In genomic region chr14:77181603-77182437, GRCh38 we compare ENCODE assay signal across 8 cellular contexts. TPM values are rescaled to one million over a fixed set of nuclear protein-coding genes. Genes with fewer than 3 reads are reported as not detected.
A peak's percentile ranks its signal among the peaks of the same experiment; 100 is the strongest.
DNase-seq lines count a peak whose midpoint lies in the region; ATAC-seq and TF ChIP-seq lines count a peak whose summit lies in the region.

TSS of gene TMEM63C (plus strand) at chr14:77181798. CDS start at chr14:77218814, 37,016 bp downstream.

- CTCF ChIA-PET in activated CD4-positive, alpha-beta T cell treated with anti-CD3 and anti-CD28 coated beads, Interleukin-2, amount 10 ng/mL, durations not matched to agents 7 days and 5 days (lab: Charles Lee), result no interaction called here

- H3K4me1 Mint-ChIP-seq in activated CD4-positive, alpha-beta T cell treated with anti-CD3 and anti-CD28 coated beads, Interleukin-2, amount 10 ng/mL, durations not matched to agents 7 days and 5 days, result peaks cover 11% of the 10 kb centered on the region
- peaks cover 34% of the 10 kb centered on the region for H3K4me1 Mint-ChIP-seq in dendritic cell treated with granulocyte-macrophage colony-stimulating factor and Interleukin-4, amounts not matched to agents 40 ng/mL and 50 ng/mL, for 4 days (ENCODE audit: low read depth)
- H3K4me1 Mint-ChIP-seq in mesothelial cell of epicardium, result peaks cover 8% of the 10 kb centered on the region

- intact Hi-C loops in dendritic cell treated with granulocyte-macrophage colony-stimulating factor and Interleukin-4, amounts not matched to agents 40 ng/mL and 50 ng/mL, for 4 days (cut with micrococcal nuclease), result no loop called here

- no peaks in the 10 kb centered on the region for H3K9me3 Mint-ChIP-seq in activated CD4-positive, alpha-beta T cell treated with anti-CD3 and anti-CD28 coated beads, Interleukin-2, amount 10 ng/mL, durations not matched to agents 7 days and 5 days
- H3K9me3 Mint-ChIP-seq in dendritic cell treated with granulocyte-macrophage colony-stimulating factor and Interleukin-4, amounts not matched to agents 40 ng/mL and 50 ng/mL, for 4 days, result no peaks in the 10 kb centered on the region
- no peaks in the 10 kb centered on the region for H3K9me3 Mint-ChIP-seq in mesothelial cell of epicardium

- POLR2A ChIA-PET in activated CD4-positive, alpha-beta T cell treated with anti-CD3 and anti-CD28 coated beads, Interleukin-2, amount 10 ng/mL, durations not matched to agents 7 days and 5 days (lab: Charles Lee), result interaction anchor here (0.5 kb wide), 1 partner anchor 831 kb away, joined by 4 read pairs; no protein-coding TSS in a partner anchor

- peak within 1 kb of the TSS; percentile 50 for H3K4me3 Mint-ChIP-seq in activated CD4-positive, alpha-beta T cell treated with anti-CD3 and anti-CD28 coated beads, Interleukin-2, amount 10 ng/mL, durations not matched to agents 7 days and 5 days
- H3K4me3 Mint-ChIP-seq in dendritic cell treated with granulocyte-macrophage colony-stimulating factor and Interleukin-4, amounts not matched to agents 40 ng/mL and 50 ng/mL, for 4 days, result peak within 1 kb of the TSS; percentile 60
- H3K4me3 Mint-ChIP-seq in mesothelial cell of epicardium, result peak within 1 kb of the TSS; percentile 75

- ATAC-seq in HG02943 (IDR thresholded peaks at IDR 0.05; ENCODE audit: low read depth, unreplicated experiment) (peak; percentile 61), HG03025 (IDR thresholded peaks at IDR 0.05; ENCODE audit: low FRiP score, unreplicated experiment) (no peak)

- DNase-seq in ELF-1 (ENCODE audit: low read depth, low spot score), result peak; percentile 98
- DNase-seq in NCI-H345 (lab: John Stamatoyannopoulos, UW), result peak; percentile 86
- DNase-seq in activated CD4-positive, alpha-beta T cell treated with anti-CD3 and anti-CD28 coated beads, Interleukin-2, amount 10 ng/mL, durations not matched to agents 7 days and 5 days, result peak; percentile 51
- DNase-seq in mesothelial cell of epicardium (ENCODE audit: low spot score in 2 of 2, unreplicated experiment in 2 of 2), result peak; percentile 45 to 78
- DNase-seq in stimulated activated CD8-positive, alpha-beta memory T cell treated with anti-CD3 and anti-CD28 coated beads, Interleukin-7, amount 100 ng/mL, for 4 hours (ENCODE audit: low read depth in 2 of 2), result peak; percentile 23 to 50

- peaks cover 21% of the 10 kb centered on the region for H3K27me3 Mint-ChIP-seq in activated CD4-positive, alpha-beta T cell treated with anti-CD3 and anti-CD28 coated beads, Interleukin-2, amount 10 ng/mL, durations not matched to agents 7 days and 5 days
- peaks cover 45% of the 10 kb centered on the region for H3K27me3 Mint-ChIP-seq in dendritic cell treated with granulocyte-macrophage colony-stimulating factor and Interleukin-4, amounts not matched to agents 40 ng/mL and 50 ng/mL, for 4 days
- H3K27me3 Mint-ChIP-seq in mesothelial cell of epicardium (ENCODE audit: low read depth), result peaks cover 44% of the 10 kb centered on the region

- H3K27ac Mint-ChIP-seq in activated CD4-positive, alpha-beta T cell treated with anti-CD3 and anti-CD28 coated beads, Interleukin-2, amount 10 ng/mL, durations not matched to agents 7 days and 5 days, result peak within 1 kb of the TSS; percentile 57
- no peak within 1 kb of the TSS for H3K27ac Mint-ChIP-seq in dendritic cell treated with granulocyte-macrophage colony-stimulating factor and Interleukin-4, amounts not matched to agents 40 ng/mL and 50 ng/mL, for 4 days
- H3K27ac Mint-ChIP-seq in mesothelial cell of epicardium, result peak within 1 kb of the TSS; percentile 89

- no peaks in the 10 kb centered on the region for H3K36me3 Mint-ChIP-seq in activated CD4-positive, alpha-beta T cell treated with anti-CD3 and anti-CD28 coated beads, Interleukin-2, amount 10 ng/mL, durations not matched to agents 7 days and 5 days (ENCODE audit: low read depth)
- no peaks in the 10 kb centered on the region for H3K36me3 Mint-ChIP-seq in dendritic cell treated with granulocyte-macrophage colony-stimulating factor and Interleukin-4, amounts not matched to agents 40 ng/mL and 50 ng/mL, for 4 days (ENCODE audit: low read depth)
- no peaks in the 10 kb centered on the region for H3K36me3 Mint-ChIP-seq in mesothelial cell of epicardium

- no peak for TF ChIP-seq CTCF in mesothelial cell of epicardium (IDR thresholded peaks at IDR 0.05; ENCODE audit: unreplicated experiment)

RNA-seq across cellular contexts. Expression of gene TMEM63C, which starts in this region (rescaled TPM):
- under 1 TPM; 0.29 to 0.45 TPM for total RNA-seq in activated CD4-positive, alpha-beta T cell treated with anti-CD3 and anti-CD28 coated beads, Interleukin-2, amount 10 ng/mL, durations not matched to agents 7 days and 5 days
- 6.2 to 7.7 TPM (median 7.0 TPM) in 3 replicates for total RNA-seq in mesothelial cell of epicardium

Comparison
In these comparisons a context has a peak if more than half of its experiments do, and no peak if none do; other contexts are left out.
1. Peak in DNase-seq in activated CD4-positive, alpha-beta T cell treated with anti-CD3 and anti-CD28 coated beads, Interleukin-2, amount 10 ng/mL, durations not matched to agents 7 days and 5 days; RNA of the gene not detected or under 1 TPM.
2. DNase-seq: peak in every context shown above with its lines; median percentile 98 in ELF-1; 86 in NCI-H345; 62 in mesothelial cell of epicardium; 51 in activated CD4-positive, alpha-beta T cell treated with anti-CD3 and anti-CD28 coated beads, Interleukin-2, amount 10 ng/mL, durations not matched to agents 7 days and 5 days; 36 in stimulated activated CD8-positive, alpha-beta memory T cell treated with anti-CD3 and anti-CD28 coated beads, Interleukin-7, amount 100 ng/mL, for 4 hours.